ENCODE assay signal across 16 cellular contexts in the genomic region with DNA sequence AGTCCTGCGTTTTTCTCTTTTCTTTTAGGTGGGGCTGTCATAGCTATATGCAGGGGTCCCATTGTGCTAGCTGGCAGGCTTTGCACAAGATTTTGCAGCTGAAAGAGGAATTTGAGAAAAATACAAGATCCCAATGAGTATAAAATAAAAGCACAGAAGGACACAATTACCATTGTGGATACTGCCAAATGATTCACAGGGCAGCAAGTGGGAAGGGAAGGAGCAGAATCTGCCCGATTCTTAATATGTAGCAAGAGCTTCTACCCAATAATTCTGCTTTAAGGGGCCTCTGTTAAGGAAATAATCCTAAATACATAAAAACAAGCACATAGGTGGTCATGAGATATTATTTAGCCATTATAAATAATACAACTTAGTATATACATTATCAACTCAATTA. TPM values are rescaled to one million over a fixed set of nuclear protein-coding genes. Genes with fewer than 3 reads are reported as not detected.
DNase-seq lines count a peak whose midpoint lies in the region; ATAC-seq lines count a peak whose summit lies in the region.
"Had no signal": no experiment of that assay in that cellular context is flagged by ENCODE, and none has a peak within 500 bp of the region (broad histone marks: within the 10 kb centered on the region; RNA-seq: fewer than 3 reads in every experiment).

No MANE protein-coding gene starts in this region.

- H3K27ac Mint-ChIP-seq in CD4-positive, alpha-beta memory T cell = no peak overlapping the region
- H3K27ac Mint-ChIP-seq: B cell; CD8-positive, alpha-beta memory T cell; GM23338 had no signal

- peak overlapping the region; percentile 66 for H3K9ac ChIP-seq in adipocyte (ENCODE audit: low read length)
- H3K9ac ChIP-seq: BLaER1 treated with 17β-estradiol and CSF1 and Interleukin-3, amounts not matched to agents 10 nM and 100 nM; KMS-11 had no signal

- CTCF ChIA-PET in CD4-positive, alpha-beta memory T cell (lab: Charles Lee; ENCODE audit: partially characterized antibody) = interaction anchor here (1.1 kb wide), 1 partner anchor 122 kb away, joined by 4 read pairs; no protein-coding TSS in a partner anchor

- no peak overlapping the region for H3K4me3 ChIP-seq in adipocyte (ENCODE audit: low read length)
- no peak overlapping the region for H3K4me3 ChIP-seq in CD4-positive, alpha-beta memory T cell (ENCODE audit: low read length in 2 of 2)
- H3K4me3 ChIP-seq: BLaER1 treated with 17β-estradiol and CSF1 and Interleukin-3, amounts not matched to agents 10 nM and 100 nM; GM23338 had no signal

- peaks cover 2 to 3% of the 10 kb centered on the region in 2 donors for H3K27me3 Mint-ChIP-seq in CD4-positive, alpha-beta memory T cell
- H3K27me3 Mint-ChIP-seq: B cell had no signal

- DNase-seq in AG20443 (ENCODE audit: low spot score) = peak; percentile 42
- no peak for DNase-seq in adipocyte (ENCODE audit: low read depth)
- DNase-seq in fibroblast of peridontal ligament (ENCODE audit: extremely low read depth) = peak; percentile 64
- DNase-seq in CD4-positive, alpha-beta memory T cell = no peak
- DNase-seq in activated T-cell treated with anti-CD3 and anti-CD28 coated beads, Interleukin-2, amount 50 U/mL, for 48 hours = no peak
- DNase-seq in NOMO-1 treated with dmso at 0.1 percent for 144 hours (lab: John Stamatoyannopoulos, UW; ENCODE audit: unreplicated experiment) = no peak
- DNase-seq: ACHN; CD8-positive, alpha-beta memory T cell; COR-L47; HCEC 1CT had no signal

- H3K4me1 ChIP-seq in adipocyte (ENCODE audit: control insufficient read depth, insufficient read depth, low read length) = peaks cover 11% of the 10 kb centered on the region
- H3K4me1 ChIP-seq in CD4-positive, alpha-beta memory T cell (ENCODE audit: insufficient read depth, low read length) = no peaks in the 10 kb centered on the region

- H3K36me3 ChIP-seq in adipocyte (ENCODE audit: control insufficient read depth, insufficient read depth, low read length, severe bottlenecking) = no peaks in the 10 kb centered on the region
- no peaks in the 10 kb centered on the region for H3K36me3 ChIP-seq in CD4-positive, alpha-beta memory T cell (ENCODE audit: insufficient read depth, low read length)

- POLR2A ChIA-PET in CD4-positive, alpha-beta memory T cell (lab: Charles Lee; ENCODE audit: partially characterized antibody) = no interaction called here

- H3K4me3 Mint-ChIP-seq in CD4-positive, alpha-beta memory T cell = no peak overlapping the region
- H3K4me3 Mint-ChIP-seq: B cell; CD8-positive, alpha-beta memory T cell; GM23338 had no signal

- no peaks in the 10 kb centered on the region for H3K36me3 Mint-ChIP-seq in CD4-positive, alpha-beta memory T cell
- H3K36me3 Mint-ChIP-seq: CD8-positive, alpha-beta memory T cell had no signal

- no peaks in the 10 kb centered on the region for H3K9me3 Mint-ChIP-seq in CD4-positive, alpha-beta memory T cell
- H3K9me3 Mint-ChIP-seq: CD8-positive, alpha-beta memory T cell had no signal

- no peaks in the 10 kb centered on the region for H3K4me1 Mint-ChIP-seq in CD4-positive, alpha-beta memory T cell
- H3K4me1 Mint-ChIP-seq: B cell; CD8-positive, alpha-beta memory T cell; GM23338 had no signal

- H3K27ac ChIP-seq in CD4-positive, alpha-beta memory T cell (ENCODE audit: low read depth, low read length) = no peak overlapping the region
- H3K27ac ChIP-seq: BLaER1 treated with 17β-estradiol and CSF1 and Interleukin-3, amounts not matched to agents 10 nM and 100 nM; HL-60; KMS-11 had no signal

- H3K9me3 ChIP-seq in adipocyte (ENCODE audit: control insufficient read depth, low read length) = no peaks in the 10 kb centered on the region
- no peaks in the 10 kb centered on the region for H3K9me3 ChIP-seq in CD4-positive, alpha-beta memory T cell (ENCODE audit: control insufficient read depth in 1 of 2, low read length in 2 of 2)

- no peak for ATAC-seq in GM18909 (IDR thresholded peaks at IDR 0.05; ENCODE audit: poor library complexity, unreplicated experiment)
- ATAC-seq: GM23338 had no signal

- no peaks in the 10 kb centered on the region for H3K27me3 ChIP-seq in adipocyte (replicated peaks; ENCODE audit: control insufficient read depth, insufficient read depth, low read length)
- no peaks in the 10 kb centered on the region for H3K27me3 ChIP-seq in CD4-positive, alpha-beta memory T cell (ENCODE audit: insufficient read depth, low read length)
- H3K27me3 ChIP-seq: BLaER1 treated with 17β-estradiol and CSF1 and Interleukin-3, amounts not matched to agents 10 nM and 100 nM had no signal

- intact Hi-C loops in CD4-positive, alpha-beta memory T cell (cut with micrococcal nuclease) = loop anchor here (10.0 kb wide), 1 partner anchor 366 kb away; no protein-coding TSS in a partner anchor

RNA-seq across cellular contexts. Expression of gene ING2, which starts 25.9 kb away (rescaled TPM):
- 1 to 10 TPM; 8.9 to 9.2 TPM for total RNA-seq in CD4-positive, alpha-beta memory T cell
- 10 to 100 TPM; 14.5 to 18.6 TPM for polyA plus RNA-seq in CD4-positive, alpha-beta memory T cell

RNA-seq across cellular contexts. Expression of gene CDKN2AIP, which starts 34.5 kb away (rescaled TPM):
- total RNA-seq in CD4-positive, alpha-beta memory T cell = 10 to 100 TPM; 48.3 to 51.1 TPM
- 10 to 100 TPM; 18.9 to 40.7 TPM for polyA plus RNA-seq in CD4-positive, alpha-beta memory T cell

Comparison
In these comparisons a context has a peak if more than half of its experiments do, and no peak if none do; other contexts are left out.
1. DNase-seq: peak in AG20443 (single experiment) and fibroblast of peridontal ligament (single experiment); none in adipocyte (single experiment), CD4-positive, alpha-beta memory T cell (0 of 5), activated T-cell treated with anti-CD3 and anti-CD28 coated beads, Interleukin-2, amount 50 U/mL, for 48 hours (0 of 2) and NOMO-1 treated with dmso at 0.1 percent for 144 hours (single experiment).